In genomic region chr1:19710825-19711611, GRCh38 we compare ENCODE assay signal across 11 cellular contexts. TPM values are rescaled to one million over a fixed set of nuclear protein-coding genes. Genes with fewer than 3 reads are reported as not detected.
A peak's percentile ranks its signal among the peaks of the same experiment; 100 is the strongest.
DNase-seq lines count a peak whose midpoint lies in the region; ATAC-seq lines count a peak whose summit lies in the region.
"Had no signal": no experiment of that assay in that cellular context is flagged by ENCODE, and none has a peak within 500 bp of the region (broad histone marks: within the 10 kb centered on the region; RNA-seq: fewer than 3 reads in every experiment).

No MANE protein-coding gene starts in this region.

- peak; percentile 54 for ATAC-seq in GM18517 (IDR thresholded peaks at IDR 0.05; ENCODE audit: unreplicated experiment)
- ATAC-seq in GM21515 (IDR thresholded peaks at IDR 0.05; ENCODE audit: unreplicated experiment) = peak; percentile 44
- ATAC-seq: lower lobe of right lung had no signal

- H3K27me3 ChIP-seq in MG63 = no peaks in the 10 kb centered on the region
- H3K27me3 ChIP-seq: sigmoid colon had no signal

- H3K4me3 ChIP-seq in Jurkat, Clone E6-1 (ENCODE audit: low read length) = no peak overlapping the region
- H3K4me3 ChIP-seq in MG63 = no peak overlapping the region
- H3K4me3 ChIP-seq: lower lobe of right lung, sigmoid colon had no signal

- H3K36me3 ChIP-seq in MG63 = no peaks in the 10 kb centered on the region

- peak; percentile 51 for DNase-seq in Jurkat, Clone E6-1 (ENCODE audit: low read depth, low spot score)
- DNase-seq in putamen (ENCODE audit: low spot score) (peak; percentile 66), NCI-H2196 treated with DMSO at 0.1 percent for 48 hours (lab: John Stamatoyannopoulos, UW; ENCODE audit: unreplicated experiment) (no peak), NCI-H2107 (lab: John Stamatoyannopoulos, UW) (no peak), MG63 (no peak)
- DNase-seq: DMS79, lower lobe of right lung, NCI-H1436 treated with DMSO at 0.1 percent for 48 hours, sigmoid colon had no signal

- no peaks in the 10 kb centered on the region for H3K9me3 ChIP-seq in MG63
- H3K9me3 ChIP-seq: lower lobe of right lung, sigmoid colon had no signal

RNA-seq across cellular contexts. Expression of gene HTR6, which starts 46.3 kb away (rescaled TPM):
- 0.73 TPM for polyA plus RNA-seq in Jurkat, Clone E6-1 (2012; ENCODE audit: insufficient read depth, insufficient read length)
- not detected in 2 replicates for total RNA-seq in MG63 (2014; rRNA removed; shearing (Covaris generic); ENCODE audit: low replicate concordance)
- total RNA-seq: lower lobe of right lung, sigmoid colon had no signal

Comparison
In these comparisons a context has a peak if more than half of its experiments do, and no peak if none do; other contexts are left out.
1. DNase-seq: peak in Jurkat, Clone E6-1 (single experiment) and putamen (single experiment); none in NCI-H2196 treated with DMSO at 0.1 percent for 48 hours (single experiment), NCI-H2107 (single experiment) and MG63 (single experiment).